ENCODE assay signal across 8 cellular contexts in the genomic region with DNA sequence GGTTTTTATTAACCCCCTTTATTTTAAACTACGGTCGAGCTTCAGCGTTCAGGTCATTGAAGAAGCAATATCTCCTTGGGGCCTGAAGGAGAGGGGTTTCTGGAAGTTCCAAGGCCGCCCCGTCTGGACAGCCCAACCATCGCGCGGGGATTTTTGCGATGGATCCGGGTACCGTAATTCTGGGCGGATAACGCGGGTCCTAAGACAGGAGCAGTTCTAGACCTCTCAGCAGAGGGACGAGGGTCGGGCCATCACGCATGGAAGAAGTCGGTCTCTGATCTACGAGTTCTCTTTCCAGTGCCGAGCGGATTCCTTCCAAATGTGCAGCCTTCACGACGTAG. TPM values are rescaled to one million over a fixed set of nuclear protein-coding genes. Genes with fewer than 3 reads are reported as not detected.
DNase-seq lines count a peak whose midpoint lies in the region; ATAC-seq and TF ChIP-seq lines count a peak whose summit lies in the region.

No MANE protein-coding gene starts in this region.

- H3K9me2 ChIP-seq in Loucy (replicated peaks; ENCODE audit: low read depth, low read length), result no peaks in the 10 kb centered on the region

- H3K36me3 ChIP-seq in Loucy (ENCODE audit: insufficient read depth, low read length) (no peaks in the 10 kb centered on the region), esophagus muscularis mucosa (no peaks in the 10 kb centered on the region)

- H4K20me1 ChIP-seq in Loucy (ENCODE audit: insufficient read depth, low read length, poor library complexity, severe bottlenecking), result peaks cover 5% of the 10 kb centered on the region

- 0% methylated on average over 11 of the region's 23 CpGs for WGBS in esophagus muscularis mucosa

- peaks cover 18% of the 10 kb centered on the region for H3F3A ChIP-seq in Loucy (ENCODE audit: low read depth)

- TF ChIP-seq POLR2A in esophagus muscularis mucosa (IDR thresholded peaks at IDR 0.05; ENCODE audit: low read depth), result no peak

- no peak for DNase-seq in esophagus muscularis mucosa (ENCODE audit: extremely low spot score)
- peak; percentile 97 for DNase-seq in retina
- DNase-seq in kidney glomerular epithelial cell (lab: John Stamatoyannopoulos, UW), result no peak
- DNase-seq in DMS53 treated with DMSO at 0.1 percent for 48 hours (lab: John Stamatoyannopoulos, UW; ENCODE audit: unreplicated experiment), result no peak
- no peak for DNase-seq in NCI-H69 (lab: John Stamatoyannopoulos, UW)

- peak overlapping the region; percentile 87 for H3K9ac ChIP-seq in Loucy (ENCODE audit: low read depth, low read length, poor library complexity, severe bottlenecking)

- peak overlapping the region; percentile 93 to 99 (median 96) for H3K27ac ChIP-seq in esophagus muscularis mucosa (replicated peaks in 1 of 4)

- no peaks in the 10 kb centered on the region for H3K27me3 ChIP-seq in Loucy (ENCODE audit: insufficient read depth, low read length, poor library complexity, severe bottlenecking)
- H3K27me3 ChIP-seq in esophagus muscularis mucosa, result no peaks in the 10 kb centered on the region

- peaks cover 27% of the 10 kb centered on the region for H3K4me1 ChIP-seq in Loucy (ENCODE audit: insufficient read depth, low read length, poor library complexity, severe bottlenecking)
- peaks cover 32 to 54% (median 43%) of the 10 kb centered on the region in 4 donors for H3K4me1 ChIP-seq in esophagus muscularis mucosa

- TF ChIP-seq EP300 in esophagus muscularis mucosa (IDR thresholded peaks at IDR 0.05), result no peak

- intact Hi-C loops in esophagus muscularis mucosa (cut with DNase I), result loop anchor here (2.0 kb wide), 1 partner anchor 66 kb away; no protein-coding TSS in a partner anchor

- peak; percentile 38; the same call in 1 of the 2 replicates for TF ChIP-seq CTCF in Loucy (conservative IDR thresholded peaks at IDR 0.05; ENCODE audit: low read length)
- TF ChIP-seq CTCF in esophagus muscularis mucosa (IDR thresholded peaks at IDR 0.05), result peak in 1 of 3 experiments; percentile 49

- peak overlapping the region; percentile 99 for H3K4me2 ChIP-seq in Loucy (ENCODE audit: low read depth, low read length, poor library complexity, severe bottlenecking)

- no peaks in the 10 kb centered on the region for H3K9me3 ChIP-seq in Loucy (ENCODE audit: insufficient read depth, low read depth, low read length)
- no peaks in the 10 kb centered on the region for H3K9me3 ChIP-seq in esophagus muscularis mucosa

- H3K4me3 ChIP-seq in GM08714 (ENCODE audit: low read length), result peak overlapping the region; percentile 77
- peak overlapping the region; percentile 84 for H3K4me3 ChIP-seq in Loucy (ENCODE audit: low read length, poor library complexity, severe bottlenecking)
- H3K4me3 ChIP-seq in esophagus muscularis mucosa, result peak overlapping the region; percentile 70 to 90 (median 87)

- H2AFZ ChIP-seq in Loucy (ENCODE audit: low read length), result peak overlapping the region; percentile 89

- H3K79me2 ChIP-seq in Loucy (ENCODE audit: insufficient read depth, low read length), result peaks cover 13% of the 10 kb centered on the region; the same call in 1 of the 2 replicates

- no peak for ATAC-seq in GM18858 (IDR thresholded peaks at IDR 0.05; ENCODE audit: unreplicated experiment)

RNA-seq across cellular contexts. Expression of a gene that starts 3.6 kb away (rescaled TPM):
- 10 to 100 TPM in 3 of 4 donors, 1 to 10 TPM in 1; 8.6 to 22.4 (median 13.9) TPM for total RNA-seq in esophagus muscularis mucosa

RNA-seq across cellular contexts. Expression of a gene that starts 10.2 kb away (rescaled TPM):
- total RNA-seq in esophagus muscularis mucosa, result 10 to 100 TPM; 10.4 to 17.8 (median 13.6) TPM

RNA-seq across cellular contexts. Expression of a gene that starts 23.7 kb away (rescaled TPM):
- 10 to 100 TPM; 23.7 to 36.4 (median 33.0) TPM for total RNA-seq in esophagus muscularis mucosa

RNA-seq across cellular contexts. Expression of a gene that starts 24.0 kb away (rescaled TPM):
- 1 to 10 TPM in 1 of 4 donors, not detected in 3; 1.5 TPM for total RNA-seq in esophagus muscularis mucosa

RNA-seq across cellular contexts. Expression of a gene that starts 34.2 kb away (rescaled TPM):
- 100 to 1,000 TPM; 127 to 263 (median 168) TPM for total RNA-seq in esophagus muscularis mucosa
